In the genomic region with DNA sequence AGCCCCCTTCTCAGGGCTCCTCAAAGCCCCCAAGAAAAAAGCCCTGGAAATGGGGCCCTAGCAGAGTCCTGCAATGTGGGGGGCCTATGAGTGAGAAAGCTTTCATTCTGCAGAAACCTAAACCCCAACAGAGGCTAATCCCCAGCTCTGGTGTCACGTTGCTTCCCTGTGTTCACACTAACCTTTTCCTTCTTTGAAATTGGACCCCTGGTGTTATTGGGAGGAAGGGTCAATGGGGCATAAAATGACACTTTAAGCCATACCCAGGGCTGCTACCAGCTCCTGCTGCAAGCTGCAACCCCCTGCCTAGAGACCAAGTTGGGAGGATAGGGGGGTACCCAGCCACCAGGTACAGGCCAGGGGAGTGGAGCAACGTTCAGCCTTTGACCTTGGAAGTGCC, we compare ENCODE assay signal across 1 cellular context.
TF ChIP-seq lines count a peak whose summit lies in the region.

No MANE protein-coding gene starts in this region.

TF ChIP-seq in GM23338, 12 proteins besides CTCF, POLR2A, EP300 and RAD21 (continued from another document):
- TF ChIP-seq, protein P1, sequence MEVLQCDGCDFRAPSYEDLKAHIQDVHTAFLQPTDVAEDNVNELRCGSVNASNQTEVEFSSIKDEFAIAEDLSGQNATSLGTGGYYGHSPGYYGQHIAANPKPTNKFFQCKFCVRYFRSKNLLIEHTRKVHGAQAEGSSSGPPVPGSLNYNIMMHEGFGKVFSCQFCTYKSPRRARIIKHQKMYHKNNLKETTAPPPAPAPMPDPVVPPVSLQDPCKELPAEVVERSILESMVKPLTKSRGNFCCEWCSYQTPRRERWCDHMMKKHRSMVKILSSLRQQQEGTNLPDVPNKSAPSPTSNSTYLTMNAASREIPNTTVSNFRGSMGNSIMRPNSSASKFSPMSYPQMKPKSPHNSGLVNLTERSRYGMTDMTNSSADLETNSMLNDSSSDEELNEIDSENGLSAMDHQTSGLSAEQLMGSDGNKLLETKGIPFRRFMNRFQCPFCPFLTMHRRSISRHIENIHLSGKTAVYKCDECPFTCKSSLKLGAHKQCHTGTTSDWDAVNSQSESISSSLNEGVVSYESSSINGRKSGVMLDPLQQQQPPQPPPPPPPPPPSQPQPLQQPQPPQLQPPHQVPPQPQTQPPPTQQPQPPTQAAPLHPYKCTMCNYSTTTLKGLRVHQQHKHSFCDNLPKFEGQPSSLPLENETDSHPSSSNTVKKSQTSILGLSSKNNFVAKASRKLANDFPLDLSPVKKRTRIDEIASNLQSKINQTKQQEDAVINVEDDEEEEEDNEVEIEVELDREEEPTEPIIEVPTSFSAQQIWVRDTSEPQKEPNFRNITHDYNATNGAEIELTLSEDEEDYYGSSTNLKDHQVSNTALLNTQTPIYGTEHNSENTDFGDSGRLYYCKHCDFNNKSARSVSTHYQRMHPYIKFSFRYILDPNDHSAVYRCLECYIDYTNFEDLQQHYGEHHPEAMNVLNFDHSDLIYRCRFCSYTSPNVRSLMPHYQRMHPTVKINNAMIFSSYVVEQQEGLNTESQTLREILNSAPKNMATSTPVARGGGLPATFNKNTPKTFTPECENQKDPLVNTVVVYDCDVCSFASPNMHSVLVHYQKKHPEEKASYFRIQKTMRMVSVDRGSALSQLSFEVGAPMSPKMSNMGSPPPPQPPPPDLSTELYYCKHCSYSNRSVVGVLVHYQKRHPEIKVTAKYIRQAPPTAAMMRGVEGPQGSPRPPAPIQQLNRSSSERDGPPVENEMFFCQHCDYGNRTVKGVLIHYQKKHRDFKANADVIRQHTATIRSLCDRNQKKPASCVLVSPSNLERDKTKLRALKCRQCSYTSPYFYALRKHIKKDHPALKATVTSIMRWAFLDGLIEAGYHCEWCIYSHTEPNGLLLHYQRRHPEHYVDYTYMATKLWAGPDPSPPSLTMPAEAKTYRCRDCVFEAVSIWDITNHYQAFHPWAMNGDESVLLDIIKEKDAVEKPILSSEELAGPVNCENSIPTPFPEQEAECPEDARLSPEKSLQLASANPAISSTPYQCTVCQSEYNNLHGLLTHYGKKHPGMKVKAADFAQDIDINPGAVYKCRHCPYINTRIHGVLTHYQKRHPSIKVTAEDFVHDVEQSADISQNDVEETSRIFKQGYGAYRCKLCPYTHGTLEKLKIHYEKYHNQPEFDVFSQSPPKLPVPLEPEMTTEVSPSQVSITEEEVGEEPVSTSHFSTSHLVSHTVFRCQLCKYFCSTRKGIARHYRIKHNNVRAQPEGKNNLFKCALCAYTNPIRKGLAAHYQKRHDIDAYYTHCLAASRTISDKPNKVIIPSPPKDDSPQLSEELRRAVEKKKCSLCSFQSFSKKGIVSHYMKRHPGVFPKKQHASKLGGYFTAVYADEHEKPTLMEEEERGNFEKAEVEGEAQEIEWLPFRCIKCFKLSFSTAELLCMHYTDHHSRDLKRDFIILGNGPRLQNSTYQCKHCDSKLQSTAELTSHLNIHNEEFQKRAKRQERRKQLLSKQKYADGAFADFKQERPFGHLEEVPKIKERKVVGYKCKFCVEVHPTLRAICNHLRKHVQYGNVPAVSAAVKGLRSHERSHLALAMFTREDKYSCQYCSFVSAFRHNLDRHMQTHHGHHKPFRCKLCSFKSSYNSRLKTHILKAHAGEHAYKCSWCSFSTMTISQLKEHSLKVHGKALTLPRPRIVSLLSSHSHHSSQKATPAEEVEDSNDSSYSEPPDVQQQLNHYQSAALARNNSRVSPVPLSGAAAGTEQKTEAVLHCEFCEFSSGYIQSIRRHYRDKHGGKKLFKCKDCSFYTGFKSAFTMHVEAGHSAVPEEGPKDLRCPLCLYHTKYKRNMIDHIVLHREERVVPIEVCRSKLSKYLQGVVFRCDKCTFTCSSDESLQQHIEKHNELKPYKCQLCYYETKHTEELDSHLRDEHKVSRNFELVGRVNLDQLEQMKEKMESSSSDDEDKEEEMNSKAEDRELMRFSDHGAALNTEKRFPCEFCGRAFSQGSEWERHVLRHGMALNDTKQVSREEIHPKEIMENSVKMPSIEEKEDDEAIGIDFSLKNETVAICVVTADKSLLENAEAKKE (CRISPR knock-in tag; IDR thresholded peaks at IDR 0.05) = no peak
